ENCODE assay signal across 1 cellular context in genomic region chr1:7705048-7705907, GRCh38.
A peak's percentile ranks its signal among the peaks of the same experiment; 100 is the strongest.
TF ChIP-seq lines count a peak whose summit lies in the region.

No MANE protein-coding gene starts in this region.

TF ChIP-seq in HepG2, 621 proteins besides CTCF, POLR2A, EP300 and RAD21 (continued from another document):
- TF ChIP-seq ZBTB40 (IDR thresholded peaks at IDR 0.05) (no peak), ZBTB40 (CRISPR knock-in tag; IDR thresholded peaks at IDR 0.05) (0 out of 2 replicates have a peak, but pooled peaks have one; percentile 29), ZNF383 (CRISPR knock-in tag; IDR thresholded peaks at IDR 0.05; ENCODE audit: borderline replicate concordance) (no peak), CHD4 (IDR thresholded peaks at IDR 0.05; ENCODE audit: borderline replicate concordance, low read length) (peak; percentile 53; the same call in 1 of the 2 replicates), MYC (CRISPR knock-in tag; IDR thresholded peaks at IDR 0.05; ENCODE audit: borderline replicate concordance) (peak; percentile 34; the same call in 1 of the 2 replicates), HMGXB4 (CRISPR knock-in tag; IDR thresholded peaks at IDR 0.05; ENCODE audit: borderline replicate concordance in 1 of 2, low read depth in 1 of 2) (peak in 1 of 2 experiments; percentile 29; a peak in 1 of 4 replicates), ZFP91 (CRISPR knock-in tag; IDR thresholded peaks at IDR 0.05; ENCODE audit: borderline replicate concordance) (0 out of 2 replicates have a peak, but pooled peaks have one; percentile 40), ZNF678 (CRISPR knock-in tag; IDR thresholded peaks at IDR 0.05) (peak; percentile 22; the same call in 1 of the 2 replicates), SRSF4 (IDR thresholded peaks at IDR 0.05; ENCODE audit: low read depth, low read length, poor library complexity, severe bottlenecking) (no peak), KLF9 (CRISPR knock-in tag; IDR thresholded peaks at IDR 0.05; ENCODE audit: low read depth) (no peak), SRF (IDR thresholded peaks at IDR 0.05; ENCODE audit: low read depth, low read length) (no peak), EZH2 (conservative IDR thresholded peaks at IDR 0.05; ENCODE audit: low read depth, low read length) (no peak), RBFOX2 (IDR thresholded peaks at IDR 0.05; ENCODE audit: low read depth, low read length) (0 out of 2 replicates have a peak, but pooled peaks have one; percentile 6)
- TF ChIP-seq, protein P1, sequence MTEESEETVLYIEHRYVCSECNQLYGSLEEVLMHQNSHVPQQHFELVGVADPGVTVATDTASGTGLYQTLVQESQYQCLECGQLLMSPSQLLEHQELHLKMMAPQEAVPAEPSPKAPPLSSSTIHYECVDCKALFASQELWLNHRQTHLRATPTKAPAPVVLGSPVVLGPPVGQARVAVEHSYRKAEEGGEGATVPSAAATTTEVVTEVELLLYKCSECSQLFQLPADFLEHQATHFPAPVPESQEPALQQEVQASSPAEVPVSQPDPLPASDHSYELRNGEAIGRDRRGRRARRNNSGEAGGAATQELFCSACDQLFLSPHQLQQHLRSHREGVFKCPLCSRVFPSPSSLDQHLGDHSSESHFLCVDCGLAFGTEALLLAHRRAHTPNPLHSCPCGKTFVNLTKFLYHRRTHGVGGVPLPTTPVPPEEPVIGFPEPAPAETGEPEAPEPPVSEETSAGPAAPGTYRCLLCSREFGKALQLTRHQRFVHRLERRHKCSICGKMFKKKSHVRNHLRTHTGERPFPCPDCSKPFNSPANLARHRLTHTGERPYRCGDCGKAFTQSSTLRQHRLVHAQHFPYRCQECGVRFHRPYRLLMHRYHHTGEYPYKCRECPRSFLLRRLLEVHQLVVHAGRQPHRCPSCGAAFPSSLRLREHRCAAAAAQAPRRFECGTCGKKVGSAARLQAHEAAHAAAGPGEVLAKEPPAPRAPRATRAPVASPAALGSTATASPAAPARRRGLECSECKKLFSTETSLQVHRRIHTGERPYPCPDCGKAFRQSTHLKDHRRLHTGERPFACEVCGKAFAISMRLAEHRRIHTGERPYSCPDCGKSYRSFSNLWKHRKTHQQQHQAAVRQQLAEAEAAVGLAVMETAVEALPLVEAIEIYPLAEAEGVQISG (CRISPR knock-in tag; IDR thresholded peaks at IDR 0.05), result no peak
- TF ChIP-seq, protein P2, sequence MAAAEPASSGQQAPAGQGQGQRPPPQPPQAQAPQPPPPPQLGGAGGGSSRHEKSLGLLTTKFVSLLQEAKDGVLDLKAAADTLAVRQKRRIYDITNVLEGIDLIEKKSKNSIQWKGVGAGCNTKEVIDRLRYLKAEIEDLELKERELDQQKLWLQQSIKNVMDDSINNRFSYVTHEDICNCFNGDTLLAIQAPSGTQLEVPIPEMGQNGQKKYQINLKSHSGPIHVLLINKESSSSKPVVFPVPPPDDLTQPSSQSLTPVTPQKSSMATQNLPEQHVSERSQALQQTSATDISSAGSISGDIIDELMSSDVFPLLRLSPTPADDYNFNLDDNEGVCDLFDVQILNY (CRISPR knock-in tag; conservative IDR thresholded peaks at IDR 0.05), result 0 out of 2 replicates have a peak, but pooled peaks have one; percentile 8
TF ChIP-seq in HepG2: peak in this region for 17.
